9 cellular contexts compared by ENCODE assay signal in genomic region chr1:119870917-119871486, GRCh38. TPM values are rescaled to one million over a fixed set of nuclear protein-coding genes. Genes with fewer than 3 reads are reported as not detected.
DNase-seq lines count a peak whose midpoint lies in the region; ATAC-seq, FAIRE-seq and TF ChIP-seq lines count a peak whose summit lies in the region.
"Had no signal": no experiment of that assay in that cellular context is flagged by ENCODE, and none has a peak within 500 bp of the region (broad histone marks: within the 10 kb centered on the region; RNA-seq: fewer than 3 reads in every experiment).

No MANE protein-coding gene starts in this region.

- H3K27ac Mint-ChIP-seq in T-helper 2 cell treated with Interferon-gamma antibody and Interleukin-4, amounts not matched to agents 5 μg/mL and 100 μg/mL, for 36 hours, result no peak overlapping the region

- H3K9me3 Mint-ChIP-seq in T-helper 2 cell treated with Interferon-gamma antibody and Interleukin-4, amounts not matched to agents 5 μg/mL and 100 μg/mL, for 36 hours, result no peaks in the 10 kb centered on the region

- H3K36me3 Mint-ChIP-seq in T-helper 2 cell treated with Interferon-gamma antibody and Interleukin-4, amounts not matched to agents 5 μg/mL and 100 μg/mL, for 36 hours (ENCODE audit: low read depth), result no peaks in the 10 kb centered on the region

- H3K4me1 ChIP-seq in K562 (replicated peaks in 1 of 2; ENCODE audit: control insufficient read depth in 2 of 2, insufficient read depth in 2 of 2, low read length in 2 of 2) (peaks cover 4 to 22% of the 10 kb centered on the region in 2 experiments; a peak in 3 of 5 replicates), iPS-20b (ENCODE audit: insufficient read depth, low read length) (no peaks in the 10 kb centered on the region), smooth muscle cell (ENCODE audit: low read depth) (no peaks in the 10 kb centered on the region)

- no peak overlapping the region for H3K4me3 ChIP-seq in GM12875 (ENCODE audit: low read depth, low read length)
- H3K4me3 ChIP-seq in K562, result no peak overlapping the region
- no peak overlapping the region for H3K4me3 ChIP-seq in iPS-20b (ENCODE audit: low read length)
- H3K4me3 ChIP-seq in smooth muscle cell, result no peak overlapping the region

- peak; percentile 93 to 97 for TF ChIP-seq RAD21 in K562 (CRISPR knock-in tag; conservative IDR thresholded peaks at IDR 0.05 in 1 of 2, IDR thresholded peaks at IDR 0.05 in 1 of 2)

- TF ChIP-seq CTCF in 22Rv1 (IDR thresholded peaks at IDR 0.05) (peak; percentile 88), GM12875 (IDR thresholded peaks at IDR 0.05; ENCODE audit: borderline replicate concordance, insufficient read depth, low read depth, low read length) (peak; percentile 96), K562 (IDR thresholded peaks at IDR 0.05 in 2 of 3, conservative IDR thresholded peaks at IDR 0.05 in 1 of 3; ENCODE audit: insufficient read depth in 2 of 3, low read depth in 1 of 3, low read length in 3 of 3) (peak; percentile 96 to 99 (median 98)), smooth muscle cell (IDR thresholded peaks at IDR 0.05; ENCODE audit: borderline replicate concordance, insufficient read depth, poor library complexity, severe bottlenecking) (peak; percentile 91)

- BruUV-seq in K562 (replicated peaks; lab: Mats Ljungman, UMichigan), result no TSS peak

- H3K36me3 ChIP-seq in K562 (ENCODE audit: control insufficient read depth, insufficient read depth, low read length), result no peaks in the 10 kb centered on the region
- H3K36me3 ChIP-seq in iPS-20b (ENCODE audit: insufficient read depth, low read depth, low read length), result no peaks in the 10 kb centered on the region
- H3K36me3 ChIP-seq in smooth muscle cell (ENCODE audit: low read depth), result no peaks in the 10 kb centered on the region

- H3K27ac ChIP-seq in 22Rv1 (no peak overlapping the region), K562 (ENCODE audit: extremely low read depth, low read depth, low read length) (no peak overlapping the region), iPS-20b (ENCODE audit: low read length) (no peak overlapping the region), smooth muscle cell (ENCODE audit: low read depth) (no peak overlapping the region)

- H3K4me2 ChIP-seq in K562 (ENCODE audit: insufficient read depth, low read length) (0 out of 2 replicates have a peak overlapping the region, but pooled peaks have one; percentile 32), smooth muscle cell (no peak overlapping the region)

- H3K79me2 ChIP-seq in K562 (ENCODE audit: control insufficient read depth, insufficient read depth, low read length), result no peaks in the 10 kb centered on the region
- H3K79me2 ChIP-seq in smooth muscle cell (ENCODE audit: low read depth), result no peaks in the 10 kb centered on the region

- WGBS in K562 (ENCODE audit: insufficient coverage, low coverage, missing lambda C conversion rate), result 23% methylated on average over 16 of the region's 16 CpGs
- 50% methylated on average over 16 of the region's 16 CpGs for WGBS in smooth muscle cell (ENCODE audit: low lambda C conversion rate)

- ATAC-seq in K562 (peak; percentile 96), HG02970 (IDR thresholded peaks at IDR 0.05; ENCODE audit: low FRiP score, unreplicated experiment) (no peak)

- DNase-seq in NCI-H146 (lab: John Stamatoyannopoulos, UW), result peak; percentile 43
- peak; percentile 33 for DNase-seq in T-helper 2 cell treated with Interferon-gamma antibody and Interleukin-4, amounts not matched to agents 5 μg/mL and 100 μg/mL, for 36 hours (ENCODE audit: low spot score)
- peak; percentile 85 to 86 (median 85) for DNase-seq in K562 (ENCODE audit: extremely low read depth in 1 of 4, low spot score in 3 of 4)
- DNase-seq in smooth muscle cell (lab: John Stamatoyannopoulos, UW; ENCODE audit: unreplicated experiment), result peak; percentile 28

- no peak; the same call in 1 of the 2 replicates for TF ChIP-seq EP300 in K562 (IDR thresholded peaks at IDR 0.05; ENCODE audit: low read length)

- no peaks in the 10 kb centered on the region for H3F3A ChIP-seq in smooth muscle cell (ENCODE audit: low read depth)

- H2AFZ ChIP-seq in K562 (ENCODE audit: low read depth, low read length) (peak overlapping the region; percentile 92), smooth muscle cell (ENCODE audit: low read depth) (peak overlapping the region; percentile 20)

- CTCF ChIA-PET in K562 (lab: Yijun Ruan, JAX; ENCODE audit: low intra/inter-chr PET ratio), result interaction anchor here (0.6 to 1.6 kb wide), 3 partner anchors 58 to 1310 kb away, joined by 3 to 13 read pairs (median 3); no protein-coding TSS in a partner anchor

- H3K27me3 ChIP-seq in K562 (ENCODE audit: control insufficient read depth in 2 of 2, insufficient read depth in 2 of 2, low read length in 2 of 2) (no peaks in the 10 kb centered on the region), iPS-20b (ENCODE audit: insufficient read depth, low read length) (no peaks in the 10 kb centered on the region), smooth muscle cell (ENCODE audit: low read depth) (no peaks in the 10 kb centered on the region)

- POLR2A ChIA-PET in K562 (lab: Yijun Ruan, JAX), result interaction anchor here (1.5 kb wide), 1 partner anchor 13 kb away, joined by 3 read pairs; no protein-coding TSS in a partner anchor

- TF ChIP-seq POLR2A in K562 (conservative IDR thresholded peaks at IDR 0.05), result no peak

- H3K4me3 Mint-ChIP-seq in T-helper 2 cell treated with Interferon-gamma antibody and Interleukin-4, amounts not matched to agents 5 μg/mL and 100 μg/mL, for 36 hours, result peak overlapping the region; percentile 33

- peak overlapping the region; percentile 19 to 73; a peak in 2 of 4 replicates for H3K9ac ChIP-seq in K562 (ENCODE audit: insufficient read depth in 1 of 2, low read depth in 2 of 2, low read length in 2 of 2)
- H3K9ac ChIP-seq in iPS-20b (ENCODE audit: low read depth, low read length), result 0 out of 2 replicates have a peak overlapping the region, but pooled peaks have one; percentile 26
- H3K9ac ChIP-seq in smooth muscle cell (ENCODE audit: low read depth), result no peak overlapping the region

- no peaks in the 10 kb centered on the region for H4K20me1 ChIP-seq in K562 (replicated peaks; ENCODE audit: control insufficient read depth, insufficient read depth, low read length)
- H4K20me1 ChIP-seq in smooth muscle cell (ENCODE audit: low read depth), result no peaks in the 10 kb centered on the region

- no peaks in the 10 kb centered on the region for H3K9me1 ChIP-seq in K562 (ENCODE audit: control insufficient read depth, insufficient read depth, low read length)

- no peaks in the 10 kb centered on the region for H3K9me3 ChIP-seq in K562 (replicated peaks; ENCODE audit: control insufficient read depth, insufficient read depth, low read depth, low read length)
- H3K9me3 ChIP-seq in iPS-20b (ENCODE audit: insufficient read depth, low read depth, low read length), result no peaks in the 10 kb centered on the region
- H3K9me3 ChIP-seq in smooth muscle cell (replicated peaks; ENCODE audit: low read depth), result no peaks in the 10 kb centered on the region

- H3K4me1 Mint-ChIP-seq in T-helper 2 cell treated with Interferon-gamma antibody and Interleukin-4, amounts not matched to agents 5 μg/mL and 100 μg/mL, for 36 hours (ENCODE audit: low read depth), result peaks cover 14% of the 10 kb centered on the region

- peaks cover 21% of the 10 kb centered on the region for H3K27me3 Mint-ChIP-seq in T-helper 2 cell treated with Interferon-gamma antibody and Interleukin-4, amounts not matched to agents 5 μg/mL and 100 μg/mL, for 36 hours (ENCODE audit: low read depth)

- in situ Hi-C loops in K562 (cut with MboI), result no loop called here

- FAIRE-seq in K562 (lab: Jason Lieb, UNC), result peak; percentile 88

- intact Hi-C loops in K562 (cut with micrococcal nuclease), result loop anchor here (1.0 to 2.0 kb wide), 2 partner anchors 78 to 97 kb away; no protein-coding TSS in a partner anchor

TF ChIP-seq in K562, 482 proteins besides CTCF, POLR2A, EP300 and RAD21 (continues in another document):
- no peak for TF ChIP-seq DIDO1 (tag; IDR thresholded peaks at IDR 0.05; ENCODE audit: low read depth)
- no peak for TF ChIP-seq MECOM (CRISPR knock-in tag; IDR thresholded peaks at IDR 0.05)

RNA-seq across cellular contexts. Expression of gene ADAM30, which starts 25.3 kb away (rescaled TPM):
- not detected in 2 replicates for total RNA-seq in K562 (2011; cell fraction: chromatin; rRNA removed; ENCODE audit: low replicate concordance)
- not detected in 2 replicates for total RNA-seq in K562 (2011; cell fraction: nucleolus; rRNA removed)
- total RNA-seq in K562 (2011; cell fraction: nucleoplasm; rRNA removed), result not detected in 2 replicates
- total RNA-seq in K562 (2014; rRNA removed), result not detected in 2 replicates
- total RNA-seq in K562 (2014; rRNA removed; fragmentation: Illumina TruSeq; extraction: Trizol), result not detected in 2 replicates
- total RNA-seq in K562 (2015; rRNA removed; fragmentation: Illumina TruSeq; extraction: Trizol), result not detected in 2 replicates
- total RNA-seq in K562 (2021), result not detected in 2 replicates
- not detected in 2 replicates for polyA plus RNA-seq in K562 (2011; rRNA removed)
- polyA plus RNA-seq in K562 (2011; cell fraction: cytosol; rRNA removed), result not detected in 2 replicates
- polyA plus RNA-seq in K562 (2011; cell fraction: nucleus; rRNA removed), result not detected in 2 replicates
- not detected in 2 replicates for polyA plus RNA-seq in K562 (2012)
- polyA plus RNA-seq in K562 (2014; fragmentation: Illumina TruSeq; extraction: Trizol), result not detected in 2 replicates
- polyA plus RNA-seq in K562 (2014; fragmentation: Nextera tagmentation; extraction: Ambion mirVana), result not detected
- polyA plus RNA-seq in K562 (2014; rRNA removed), result not detected in 2 replicates
- not detected in 2 replicates for polyA minus RNA-seq in K562 (2011; rRNA and poly(A)+ RNA removed)
- polyA minus RNA-seq in K562 (2011; cell fraction: cytosol; rRNA and poly(A)+ RNA removed), result not detected in 2 replicates
- polyA minus RNA-seq in K562 (2011; cell fraction: nucleus; rRNA and poly(A)+ RNA removed), result not detected in 2 replicates
- total RNA-seq in smooth muscle cell, result not detected in 2 replicates
- not detected in 2 replicates for polyA plus RNA-seq in smooth muscle cell
- total RNA-seq: urinary bladder had no signal
- polyA plus RNA-seq: urinary bladder had no signal

RNA-seq across cellular contexts. Expression of gene REG4, which starts 59.7 kb away (rescaled TPM):
- not detected in 2 replicates for total RNA-seq in K562 (2011; cell fraction: chromatin; rRNA removed; ENCODE audit: low replicate concordance)
- total RNA-seq in K562 (2011; cell fraction: nucleolus; rRNA removed), result not detected in 2 replicates
- total RNA-seq in K562 (2011; cell fraction: nucleoplasm; rRNA removed), result not detected in 2 replicates
- total RNA-seq in K562 (2014; rRNA removed) (not detected in 2 replicates), K562 (2014; rRNA removed; fragmentation: Illumina TruSeq; extraction: Trizol) (not detected in 2 replicates), K562 (2015; rRNA removed; fragmentation: Illumina TruSeq; extraction: Trizol) (not detected in 2 replicates), K562 (2021) (not detected in 2 replicates), smooth muscle cell (not detected in 2 replicates)
- polyA plus RNA-seq in K562 (2011; rRNA removed) (not detected in 2 replicates), K562 (2014; fragmentation: Illumina TruSeq; extraction: Trizol) (not detected in 2 replicates), K562 (2014; fragmentation: Nextera tagmentation; extraction: Ambion mirVana) (not detected), K562 (2014; rRNA removed) (not detected in 2 replicates), smooth muscle cell (0.30 TPM in 1 of 2 replicates, not detected in the other)
- not detected in 2 replicates for polyA plus RNA-seq in K562 (2011; cell fraction: cytosol; rRNA removed)
- not detected in 2 replicates for polyA plus RNA-seq in K562 (2011; cell fraction: nucleus; rRNA removed)
- not detected in 2 replicates for polyA plus RNA-seq in K562 (2012)
- polyA minus RNA-seq in K562 (2011; rRNA and poly(A)+ RNA removed), result not detected in 2 replicates
- polyA minus RNA-seq in K562 (2011; cell fraction: cytosol; rRNA and poly(A)+ RNA removed), result not detected in 2 replicates
- not detected in 2 replicates for polyA minus RNA-seq in K562 (2011; cell fraction: nucleus; rRNA and poly(A)+ RNA removed)
- total RNA-seq: urinary bladder had no signal

Comparison
In these comparisons a context has a peak if more than half of its experiments do, and no peak if none do; other contexts are left out.
1. DNase-seq: peak in every context shown above with its lines; median percentile 85 in K562; 43 in NCI-H146; 33 in T-helper 2 cell treated with Interferon-gamma antibody and Interleukin-4, amounts not matched to agents 5 μg/mL and 100 μg/mL, for 36 hours; 28 in smooth muscle cell.